In genomic region chr11:118908931-118909618, GRCh38 we compare ENCODE assay signal across 9 cellular contexts. TPM values are rescaled to one million over a fixed set of nuclear protein-coding genes. Genes with fewer than 3 reads are reported as not detected.
DNase-seq lines count a peak whose midpoint lies in the region; ATAC-seq, FAIRE-seq and TF ChIP-seq lines count a peak whose summit lies in the region.
"Had no signal": no experiment of that assay in that cellular context is flagged by ENCODE, and none has a peak within 500 bp of the region (broad histone marks: within the 10 kb centered on the region; RNA-seq: fewer than 3 reads in every experiment).

No MANE protein-coding gene starts in this region.

- H3K27ac ChIP-seq in HUES64 (ENCODE audit: low read depth, low read length) (peak overlapping the region; percentile 98), heart left ventricle (peak overlapping the region; percentile 87 to 100 (median 95)), pancreas (peak overlapping the region; percentile 75 to 89 (median 82))
- H3K27ac ChIP-seq: HL-60 had no signal

- TF ChIP-seq CTCF in BJ (IDR thresholded peaks at IDR 0.05; ENCODE audit: insufficient read depth, low read depth, low read length) (no peak), heart left ventricle (IDR thresholded peaks at IDR 0.05) (no peak), pancreas (IDR thresholded peaks at IDR 0.05) (no peak)

- no peak for FAIRE-seq in pancreas (lab: Jason Lieb, UNC)

- no peaks in the 10 kb centered on the region for H3K9me3 ChIP-seq in HUES64 (ENCODE audit: insufficient read depth, low read depth, low read length)
- H3K9me3 ChIP-seq in adipocyte (ENCODE audit: control insufficient read depth, low read length) = no peaks in the 10 kb centered on the region
- no peaks in the 10 kb centered on the region for H3K9me3 ChIP-seq in heart left ventricle
- H3K9me3 ChIP-seq in pancreas = no peaks in the 10 kb centered on the region

- peak overlapping the region; percentile 80 for H3K9ac ChIP-seq in HUES64 (ENCODE audit: low read depth, low read length)
- peak overlapping the region; percentile 97 for H3K9ac ChIP-seq in adipocyte (ENCODE audit: low read length)

- H3K27me3 ChIP-seq in BJ (ENCODE audit: control insufficient read depth, insufficient read depth, low read length) (no peaks in the 10 kb centered on the region), HUES64 (ENCODE audit: insufficient read depth, low read length) (no peaks in the 10 kb centered on the region), adipocyte (replicated peaks; ENCODE audit: control insufficient read depth, insufficient read depth, low read length) (no peaks in the 10 kb centered on the region), heart left ventricle (no peaks in the 10 kb centered on the region), pancreas (no peaks in the 10 kb centered on the region)

- CTCF ChIA-PET in BJ (lab: Yijun Ruan, JAX) = interaction anchor here (0.6 to 1.6 kb wide), 3 partner anchors 219 to 311 kb away, joined by 3 to 4 read pairs (median 3); no protein-coding TSS in a partner anchor

- intact Hi-C loops in heart left ventricle (cut with DNase I) = loop anchor here in 7 of 10 donors (1.0 to 10.0 kb wide), 8 partner anchors 12 to 123 kb away; partner anchors contain the start of genes UPK2 (in 3 of the 7), BCL9L (in 1 of the 7), DDX6 (in 1 of the 7) and SLC37A4 (in 1 of the 7)
- intact Hi-C loops in pancreas (cut with DNase I) = loop anchor here in 1 of 3 donors (2.0 to 5.0 kb wide), 2 partner anchors 16 to 48 kb away; partner anchors contain the start of genes BCL9L and UPK2

- H3K4me3 ChIP-seq in BJ (ENCODE audit: low read depth, low read length) = peak overlapping the region; percentile 50
- H3K4me3 ChIP-seq in HUES64 (ENCODE audit: low read length) = peak overlapping the region; percentile 47
- peak overlapping the region; percentile 80 for H3K4me3 ChIP-seq in adipocyte (ENCODE audit: low read length)
- peak overlapping the region; percentile 1 to 59 (median 46) for H3K4me3 ChIP-seq in heart left ventricle
- peak overlapping the region in 2 of 4 donors; percentile 31 to 32 for H3K4me3 ChIP-seq in pancreas

- TF ChIP-seq POLR2A in heart left ventricle (IDR thresholded peaks at IDR 0.05) = peak in 1 of 2 donors; percentile 84

- WGBS in HUES64 = 2% methylated on average over 11 of the region's 17 CpGs
- WGBS in heart left ventricle, 4 donors = 3 to 16% (median 8%) methylated on average over 9 to 17 of the region's 17 CpGs
- WGBS in pancreas, 2 donors = 8 to 9% methylated on average over 5 to 17 of the region's 17 CpGs

- H3K4me1 ChIP-seq in HUES64 (ENCODE audit: insufficient read depth, low read length) = peaks cover 49% of the 10 kb centered on the region
- H3K4me1 ChIP-seq in adipocyte (ENCODE audit: control insufficient read depth, insufficient read depth, low read length) = peaks cover 61% of the 10 kb centered on the region
- peaks cover 20 to 78% (median 74%) of the 10 kb centered on the region in 12 donors for H3K4me1 ChIP-seq in heart left ventricle
- H3K4me1 ChIP-seq in pancreas = peaks cover 31 to 55% (median 39%) of the 10 kb centered on the region in 3 donors

- POLR2A ChIA-PET in BJ (lab: Charles Lee) = interaction anchor here (0.6 kb wide), 4 partner anchors 9 to 63 kb away, joined by 3 to 9 read pairs (median 4); no protein-coding TSS in a partner anchor

- ATAC-seq in heart left ventricle (peak; percentile 59 to 81 (median 66)), pancreas (peak; percentile 12 to 45 (median 26)), HG03460 (IDR thresholded peaks at IDR 0.05; ENCODE audit: unreplicated experiment) (no peak), HG03354 (IDR thresholded peaks at IDR 0.05; ENCODE audit: poor library complexity, severe bottlenecking, unreplicated experiment) (no peak)

- peak; percentile 76 for DNase-seq in BJ (ENCODE audit: low read depth)
- DNase-seq in adipocyte (ENCODE audit: low read depth) = peak; percentile 90
- DNase-seq in heart left ventricle = peak; percentile 86 to 92 (median 89)
- DNase-seq in pancreas = peak in 5 of 6 donors; percentile 60 to 79 (median 75)
- DNase-seq in NCI-H2029 (lab: John Stamatoyannopoulos, UW) = no peak

- H3K36me3 ChIP-seq in BJ (ENCODE audit: control insufficient read depth, insufficient read depth, low read length) (peaks cover 25% of the 10 kb centered on the region), HUES64 (ENCODE audit: insufficient read depth, low read length) (peaks cover 33% of the 10 kb centered on the region), adipocyte (ENCODE audit: control insufficient read depth, insufficient read depth, low read length, severe bottlenecking) (peaks cover 37% of the 10 kb centered on the region), heart left ventricle (peaks cover 0 to 42% (median 33%) of the 10 kb centered on the region in 9 donors), pancreas (peaks cover 0 to 16% (median 0%) of the 10 kb centered on the region in 3 donors)

RNA-seq across cellular contexts. Expression of gene BCL9L, which starts 16.7 kb away (rescaled TPM):
- polyA plus RNA-seq in BJ (2011; rRNA removed) = 8.6 and 15.0 TPM in 2 replicates
- 12.8 and 23.3 TPM in 2 replicates for polyA minus RNA-seq in BJ (2011; rRNA and poly(A)+ RNA removed)
- 21.5 TPM for polyA plus RNA-seq in HUES64 (2013, experiment 1 of 2)
- 21.7 TPM for polyA plus RNA-seq in HUES64 (2013, experiment 2 of 2)
- 10 to 100 TPM; 33.4 to 80.3 (median 44.3) TPM for total RNA-seq in heart left ventricle
- polyA plus RNA-seq in heart left ventricle = 100 to 1,000 TPM in 1 of 2 donors, 10 to 100 TPM in 1; 28.0 to 102 TPM
- 10 to 100 TPM; 15.2 to 40.8 (median 23.3) TPM for total RNA-seq in pancreas
- 10 to 100 TPM in 1 of 2 donors, 1 to 10 TPM in 1; 6.5 to 31.4 TPM for polyA plus RNA-seq in pancreas

RNA-seq across cellular contexts. Expression of gene CXCR5, which starts 25.4 kb away (rescaled TPM):
- polyA plus RNA-seq in BJ (2011; rRNA removed) (not detected in 2 replicates), heart left ventricle (under 1 TPM; 0.25 to 0.27 TPM), pancreas (under 1 TPM; 0.11 to 0.19 TPM)
- polyA minus RNA-seq in BJ (2011; rRNA and poly(A)+ RNA removed) = not detected in 2 replicates
- not detected for polyA plus RNA-seq in HUES64 (2013, experiment 1 of 2)
- not detected for polyA plus RNA-seq in HUES64 (2013, experiment 2 of 2)
- total RNA-seq in heart left ventricle (under 1 TPM in 1 of 9 donors, not detected in 8; 0.11 TPM), pancreas (under 1 TPM; 0.06 to 0.20 (median 0.12) TPM)

RNA-seq across cellular contexts. Expression of gene UPK2, which starts 47.0 kb away (rescaled TPM):
- polyA plus RNA-seq in BJ (2011; rRNA removed) (0.18 and 0.20 TPM in 2 replicates), heart left ventricle (not detected), pancreas (under 1 TPM; 0.09 to 0.19 TPM)
- polyA minus RNA-seq in BJ (2011; rRNA and poly(A)+ RNA removed) = not detected in 2 replicates
- polyA plus RNA-seq in HUES64 (2013, experiment 1 of 2) = not detected
- not detected for polyA plus RNA-seq in HUES64 (2013, experiment 2 of 2)
- total RNA-seq in heart left ventricle (not detected), pancreas (under 1 TPM in 1 of 6 donors, not detected in 5; 0.16 TPM)

Comparison
In these comparisons a context has a peak if more than half of its experiments do, and no peak if none do; other contexts are left out.
1. ATAC-seq: peak in heart left ventricle (4 of 4) and pancreas (4 of 4); none in HG03460 (single experiment) and HG03354 (single experiment).
2. Peak in every context shown above with its lines, with median percentiles within 50 percentile points of each other: H3K27ac ChIP-seq.